Comparison of ENCODE assay signal across 8 cellular contexts in the genomic region with DNA sequence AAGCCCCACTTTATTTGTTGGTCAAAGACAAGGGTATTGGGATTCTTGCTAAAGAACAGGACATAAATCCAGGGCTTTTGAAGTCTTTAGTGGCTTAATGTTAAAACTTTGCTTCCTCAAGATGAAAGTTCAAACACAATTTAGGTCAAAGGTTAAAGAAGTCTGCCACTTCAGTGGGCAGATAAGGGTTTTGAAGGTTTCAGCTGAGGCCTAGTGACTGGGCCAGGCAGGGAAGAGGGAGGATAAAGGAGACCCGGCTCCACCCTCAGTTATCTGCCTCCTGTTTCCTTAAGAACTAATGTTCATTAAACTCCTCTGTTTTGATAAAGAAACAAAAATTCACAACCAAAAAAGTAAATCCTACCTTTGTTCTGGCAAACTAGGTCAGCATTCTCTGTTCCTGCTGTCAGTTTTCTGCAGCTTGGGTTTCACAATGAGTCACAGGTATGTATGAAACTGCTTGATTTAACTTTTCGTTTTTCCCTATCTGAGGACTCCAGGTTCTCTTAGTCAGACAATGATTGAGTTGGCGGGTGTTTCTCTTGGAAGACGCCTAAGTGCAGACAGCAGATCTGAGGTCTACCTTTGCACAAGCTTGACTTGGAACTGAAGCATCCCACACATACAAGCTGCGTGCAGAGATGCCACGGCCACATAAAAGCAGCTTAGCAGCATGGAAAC.
A peak's percentile ranks its signal among the peaks of the same experiment; 100 is the strongest.
DNase-seq lines count a peak whose midpoint lies in the region; ATAC-seq and TF ChIP-seq lines count a peak whose summit lies in the region.

No MANE protein-coding gene starts in this region.

- H3K27me3 ChIP-seq in Caco-2 (replicated peaks; ENCODE audit: control insufficient read depth, insufficient read depth, low read length), result no peaks in the 10 kb centered on the region

- no TSS peak for BruUV-seq in Caco-2 (replicated peaks; lab: Mats Ljungman, UMichigan)

- H3K36me3 ChIP-seq in Caco-2 (ENCODE audit: control insufficient read depth, insufficient read depth, low read length), result no peaks in the 10 kb centered on the region

- CTCF ChIA-PET in Caco-2 (lab: Charles Lee), result no interaction called here
- CTCF ChIA-PET in activated naive CD4-positive, alpha-beta T cell treated with anti-CD3 and anti-CD28 coated beads, Interleukin-2, amount 10 ng/mL, durations not matched to agents 7 days and 5 days (lab: Charles Lee), result interaction anchor here (1.0 kb wide), 1 partner anchor 569 kb away, joined by 3 read pairs; no protein-coding TSS in a partner anchor

- H3K27ac Mint-ChIP-seq in Caco-2 (ENCODE audit: unreplicated experiment) (no peak overlapping the region), immature natural killer cell (no peak overlapping the region)
- peak overlapping the region; percentile 53 for H3K27ac Mint-ChIP-seq in activated naive CD4-positive, alpha-beta T cell treated with anti-CD3 and anti-CD28 coated beads, Interleukin-2, amount 10 ng/mL, durations not matched to agents 7 days and 5 days

- intact Hi-C loops in Caco-2 (cut with micrococcal nuclease; ENCODE audit: unreplicated experiment), result loop anchor here (1.0 to 10.0 kb wide), 3 partner anchors 186 to 400 kb away; no protein-coding TSS in a partner anchor

- H3K9me3 Mint-ChIP-seq in Caco-2 (ENCODE audit: unreplicated experiment) (no peaks in the 10 kb centered on the region), immature natural killer cell (peaks cover 0 to 5% (median 0%) of the 10 kb centered on the region in 6 donors)
- no peaks in the 10 kb centered on the region for H3K9me3 Mint-ChIP-seq in activated naive CD4-positive, alpha-beta T cell treated with anti-CD3 and anti-CD28 coated beads, Interleukin-2, amount 10 ng/mL, durations not matched to agents 7 days and 5 days

- peak; percentile 81 for ATAC-seq in GM19372 (IDR thresholded peaks at IDR 0.05; ENCODE audit: low read depth, unreplicated experiment)
- peak; percentile 94 for ATAC-seq in HG03175 (IDR thresholded peaks at IDR 0.05; ENCODE audit: unreplicated experiment)

- POLR2A ChIA-PET in Caco-2 (lab: Charles Lee), result no interaction called here

- H3K9me3 ChIP-seq in Caco-2, result no peaks in the 10 kb centered on the region

- DNase-seq in Caco-2 (peak; percentile 49 to 66), DMS153 treated with DMSO at 0.1 percent for 48 hours (lab: John Stamatoyannopoulos, UW; ENCODE audit: unreplicated experiment) (no peak), immature natural killer cell (no peak), iPS-NIHi11 (ENCODE audit: low spot score) (no peak)
- DNase-seq in activated naive CD4-positive, alpha-beta T cell treated with anti-CD3 and anti-CD28 coated beads, Interleukin-2, amount 10 ng/mL, durations not matched to agents 7 days and 5 days, result peak; percentile 25
- DNase-seq in stimulated activated CD4-positive, alpha-beta T cell treated with anti-CD3 and anti-CD28 coated beads, Interleukin-4, amount 100 ng/mL, for 1 hour, result peak; percentile 32

- H3K36me3 Mint-ChIP-seq in Caco-2 (ENCODE audit: insufficient read depth, unreplicated experiment) (no peaks in the 10 kb centered on the region), immature natural killer cell (no peaks in the 10 kb centered on the region)
- H3K36me3 Mint-ChIP-seq in activated naive CD4-positive, alpha-beta T cell treated with anti-CD3 and anti-CD28 coated beads, Interleukin-2, amount 10 ng/mL, durations not matched to agents 7 days and 5 days, result no peaks in the 10 kb centered on the region

- H3K27me3 Mint-ChIP-seq in Caco-2 (ENCODE audit: insufficient read depth, unreplicated experiment) (no peaks in the 10 kb centered on the region), immature natural killer cell (ENCODE audit: low read depth in 3 of 3) (peaks cover 0 to 3% (median 3%) of the 10 kb centered on the region in 3 donors)
- peaks cover 8% of the 10 kb centered on the region for H3K27me3 Mint-ChIP-seq in activated naive CD4-positive, alpha-beta T cell treated with anti-CD3 and anti-CD28 coated beads, Interleukin-2, amount 10 ng/mL, durations not matched to agents 7 days and 5 days

- peaks cover 32% of the 10 kb centered on the region for H3K4me1 ChIP-seq in Caco-2

- peaks cover 19% of the 10 kb centered on the region for H3K4me1 Mint-ChIP-seq in Caco-2 (ENCODE audit: low read depth, unreplicated experiment)
- H3K4me1 Mint-ChIP-seq in activated naive CD4-positive, alpha-beta T cell treated with anti-CD3 and anti-CD28 coated beads, Interleukin-2, amount 10 ng/mL, durations not matched to agents 7 days and 5 days, result peaks cover 22% of the 10 kb centered on the region
- no peaks in the 10 kb centered on the region for H3K4me1 Mint-ChIP-seq in immature natural killer cell

- no peak overlapping the region for H3K4me3 ChIP-seq in Caco-2 (ENCODE audit: low read depth, low read length)

- no peak for TF ChIP-seq CTCF in Caco-2 (IDR thresholded peaks at IDR 0.05; ENCODE audit: insufficient read depth in 1 of 2, low read depth in 1 of 2, low read length in 1 of 2, severe bottlenecking in 1 of 2, unreplicated experiment in 1 of 2)

- H3K4me3 Mint-ChIP-seq in Caco-2 (ENCODE audit: unreplicated experiment) (no peak overlapping the region), immature natural killer cell (no peak overlapping the region)
- H3K4me3 Mint-ChIP-seq in activated naive CD4-positive, alpha-beta T cell treated with anti-CD3 and anti-CD28 coated beads, Interleukin-2, amount 10 ng/mL, durations not matched to agents 7 days and 5 days, result no peak overlapping the region

Comparison
In these comparisons a context has a peak if more than half of its experiments do, and no peak if none do; other contexts are left out.
1. DNase-seq: peak in Caco-2 (2 of 2), activated naive CD4-positive, alpha-beta T cell treated with anti-CD3 and anti-CD28 coated beads, Interleukin-2, amount 10 ng/mL, durations not matched to agents 7 days and 5 days (single experiment) and stimulated activated CD4-positive, alpha-beta T cell treated with anti-CD3 and anti-CD28 coated beads, Interleukin-4, amount 100 ng/mL, for 1 hour (single experiment); none in DMS153 treated with DMSO at 0.1 percent for 48 hours (single experiment), immature natural killer cell (0 of 3) and iPS-NIHi11 (single experiment).